ENCODE assay signal across 14 cellular contexts in genomic region chr7:20834656-20835055, GRCh38. TPM values are rescaled to one million over a fixed set of nuclear protein-coding genes. Genes with fewer than 3 reads are reported as not detected.
DNase-seq lines count a peak whose midpoint lies in the region; TF ChIP-seq lines count a peak whose summit lies in the region.
"Had no signal": no experiment of that assay in that cellular context is flagged by ENCODE, and none has a peak within 500 bp of the region (broad histone marks: within the 10 kb centered on the region; RNA-seq: fewer than 3 reads in every experiment).

No MANE protein-coding gene starts in this region.

- H3K36me3 Mint-ChIP-seq in nephron progenitor cell (ENCODE audit: low read depth) (no peaks in the 10 kb centered on the region), osteocyte (ENCODE audit: unreplicated experiment) (no peaks in the 10 kb centered on the region)
- H3K36me3 Mint-ChIP-seq: natural killer cell treated with Interleukin-12 subunit alpha and Interleukin-12 subunit beta and Interleukin-15 and Interleukin-18, amount 100 ng/mL, for 72 hours had no signal

- peaks cover 8% of the 10 kb centered on the region for H3K27me3 Mint-ChIP-seq in nephron progenitor cell (ENCODE audit: low read depth, poor library complexity)
- H3K27me3 Mint-ChIP-seq in osteocyte (ENCODE audit: unreplicated experiment) = no peaks in the 10 kb centered on the region

- H3K9me3 Mint-ChIP-seq in nephron progenitor cell (no peaks in the 10 kb centered on the region), osteocyte (ENCODE audit: unreplicated experiment) (peaks cover 18% of the 10 kb centered on the region)

- H3K4me1 Mint-ChIP-seq in nephron progenitor cell = peaks cover 19% of the 10 kb centered on the region
- H3K4me1 Mint-ChIP-seq in osteocyte (ENCODE audit: unreplicated experiment) = no peaks in the 10 kb centered on the region

- peak; percentile 5 for DNase-seq in NCI-H1105 treated with DMSO at 0.1 percent for 48 hours (lab: John Stamatoyannopoulos, UW)
- DNase-seq in NCI-H1105 (lab: John Stamatoyannopoulos, UW) = no peak
- peak; percentile 8 for DNase-seq in HT-29 (ENCODE audit: low spot score)
- DNase-seq in SW480 (ENCODE audit: low spot score) = peak; percentile 31
- DNase-seq in nephron progenitor cell = no peak
- DNase-seq in mucosa of gallbladder (ENCODE audit: low spot score) = no peak
- DNase-seq in kidney glomerular epithelial cell (lab: John Stamatoyannopoulos, UW) = no peak
- no peak for DNase-seq in osteocyte (ENCODE audit: extremely low spot score, unreplicated experiment)
- DNase-seq: DMS79, kidney, NCI-H187 treated with DMSO at 0.1 percent for 48 hours, spleen had no signal

- no peak overlapping the region for H3K4me3 Mint-ChIP-seq in nephron progenitor cell
- no peak overlapping the region for H3K4me3 Mint-ChIP-seq in osteocyte (ENCODE audit: unreplicated experiment)
- H3K4me3 Mint-ChIP-seq: natural killer cell treated with Interleukin-12 subunit alpha and Interleukin-12 subunit beta and Interleukin-15 and Interleukin-18, amount 100 ng/mL, for 72 hours had no signal

- H3K27ac Mint-ChIP-seq in nephron progenitor cell (no peak overlapping the region), osteocyte (ENCODE audit: unreplicated experiment) (no peak overlapping the region)
- H3K27ac Mint-ChIP-seq: natural killer cell treated with Interleukin-12 subunit alpha and Interleukin-12 subunit beta and Interleukin-15 and Interleukin-18, amount 100 ng/mL, for 72 hours had no signal

- peak; percentile 40 for TF ChIP-seq CTCF in nephron progenitor cell (IDR thresholded peaks at IDR 0.05)
- TF ChIP-seq CTCF in osteocyte (IDR thresholded peaks at IDR 0.05) = no peak

RNA-seq across cellular contexts. Expression of gene SP8, which starts 48.0 kb away (rescaled TPM):
- total RNA-seq in HT-29 (2014; rRNA removed; shearing (Covaris generic)) = not detected in 2 replicates
- total RNA-seq in mucosa of gallbladder (not detected), osteocyte (not detected in 2 replicates)
- total RNA-seq: A673; kidney; natural killer cell treated with Interleukin-12 subunit alpha and Interleukin-12 subunit beta and Interleukin-15 and Interleukin-18, amount 100 ng/mL, for 72 hours; spleen had no signal

Comparison
In these comparisons a context has a peak if more than half of its experiments do, and no peak if none do; other contexts are left out.
1. DNase-seq: peak in NCI-H1105 treated with DMSO at 0.1 percent for 48 hours (single experiment), HT-29 (single experiment) and SW480 (single experiment); none in NCI-H1105 (single experiment), nephron progenitor cell (single experiment), mucosa of gallbladder (single experiment), kidney glomerular epithelial cell (single experiment) and osteocyte (single experiment).